ENCODE assay signal across 8 cellular contexts in the genomic region with DNA sequence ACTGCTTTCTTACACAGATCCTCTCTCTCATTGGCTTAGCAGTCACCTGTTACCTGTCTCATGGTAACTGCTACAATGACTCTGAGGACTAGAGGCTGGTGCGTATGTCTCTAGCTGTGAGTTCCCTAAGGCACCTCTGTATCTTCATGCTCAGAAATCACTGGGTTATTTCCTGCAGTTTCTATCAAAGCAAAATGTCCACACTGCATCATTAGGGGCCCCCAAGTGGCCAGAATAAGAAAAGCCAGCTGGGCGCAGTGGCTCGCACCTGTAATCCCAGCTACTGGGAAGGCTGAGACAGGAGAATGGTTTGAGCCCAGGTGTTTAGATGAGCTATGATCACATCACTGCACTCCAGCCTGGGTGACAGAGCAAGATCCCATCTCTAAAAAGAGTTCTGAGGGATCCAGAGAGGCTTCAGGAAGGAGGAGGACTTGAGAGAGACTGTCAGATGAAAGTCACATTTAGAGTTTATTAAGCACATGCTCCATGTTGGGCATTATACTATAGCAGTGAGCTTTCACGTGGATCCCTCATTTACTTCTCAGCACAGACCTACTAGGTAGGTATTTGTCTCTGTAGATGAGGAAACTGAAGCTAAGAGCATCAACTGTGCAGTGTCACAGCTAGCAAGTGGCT. TPM values are rescaled to one million over a fixed set of nuclear protein-coding genes. Genes with fewer than 3 reads are reported as not detected.
DNase-seq lines count a peak whose midpoint lies in the region; ATAC-seq and TF ChIP-seq lines count a peak whose summit lies in the region.

No MANE protein-coding gene starts in this region.

- TF ChIP-seq CTCF in AG09319 (IDR thresholded peaks at IDR 0.05; ENCODE audit: low read depth, low read length) (peak; percentile 72), GM06990 (IDR thresholded peaks at IDR 0.05; ENCODE audit: insufficient read depth, low read length, poor library complexity, severe bottlenecking) (peak; percentile 84), adrenal gland (IDR thresholded peaks at IDR 0.05) (peak; percentile 52 to 71 (median 62)), transverse colon (IDR thresholded peaks at IDR 0.05) (peak; percentile 60 to 80 (median 69))

- H3K4me1 ChIP-seq in adrenal gland (replicated peaks in 1 of 2) (peaks cover 0 to 11% of the 10 kb centered on the region in 2 donors), transverse colon (peaks cover 6 to 35% (median 21%) of the 10 kb centered on the region in 4 donors)

- H3K9me3 ChIP-seq in adrenal gland (replicated peaks in 1 of 3) (no peaks in the 10 kb centered on the region), transverse colon (no peaks in the 10 kb centered on the region)

- TF ChIP-seq POLR2A in adrenal gland (IDR thresholded peaks at IDR 0.05) (no peak), transverse colon (IDR thresholded peaks at IDR 0.05) (no peak)

- H3K27me3 ChIP-seq in GM06990 (replicated peaks; ENCODE audit: control insufficient read depth, insufficient read depth, low read length): no peaks in the 10 kb centered on the region
- H3K27me3 ChIP-seq in adrenal gland: no peaks in the 10 kb centered on the region
- no peaks in the 10 kb centered on the region for H3K27me3 ChIP-seq in transverse colon

- no peak for DNase-seq in AG09319 (ENCODE audit: extremely low read depth, low read depth)
- DNase-seq in GM06990 (ENCODE audit: extremely low read depth, insufficient read length): no peak
- peak; percentile 52 for DNase-seq in NCI-H2196 (lab: John Stamatoyannopoulos, UW; ENCODE audit: unreplicated experiment)
- peak in 5 of 7 donors; percentile 36 to 71 (median 60) for DNase-seq in adrenal gland
- peak in 1 of 2 donors; percentile 67 for DNase-seq in left colon
- peak; percentile 74 for DNase-seq in transverse colon

- no peak overlapping the region for H3K4me3 ChIP-seq in GM06990 (replicated peaks; ENCODE audit: low read depth, low read length)
- H3K4me3 ChIP-seq in adrenal gland: no peak overlapping the region
- no peak overlapping the region for H3K4me3 ChIP-seq in transverse colon

- in situ Hi-C loops in transverse colon (cut with MboI; ENCODE audit: low pct_ligation_motif_present in 1 of 4, low pct_unique_long_range_greater_than_20kb in 1 of 4, low sequenced_read_pairs in 3 of 4): loop anchor here (5.0 to 25.0 kb wide), 2 partner anchors 35 to 205 kb away; a partner anchor contains a TSS

- TF ChIP-seq EP300 in transverse colon (IDR thresholded peaks at IDR 0.05; ENCODE audit: low read depth): no peak

- peak; percentile 51 for ATAC-seq in left colon
- ATAC-seq in GM19467 (IDR thresholded peaks at IDR 0.05; ENCODE audit: unreplicated experiment): no peak
- ATAC-seq in HG03342 (IDR thresholded peaks at IDR 0.05; ENCODE audit: unreplicated experiment): no peak

- H3K36me3 ChIP-seq in GM06990 (ENCODE audit: control insufficient read depth, insufficient read depth, low read length) (peaks cover 3% of the 10 kb centered on the region; the same call in 1 of the 2 replicates), adrenal gland (replicated peaks in 1 of 2) (peaks cover 0 to 12% of the 10 kb centered on the region in 2 donors), transverse colon (no peaks in the 10 kb centered on the region)

- intact Hi-C loops in adrenal gland (cut with DNase I) (loop anchor here (2.0 to 10.0 kb wide), 4 partner anchors 33 to 197 kb away; a partner anchor contains a TSS), left colon (cut with DNase I, micrococcal nuclease) (loop anchor here in 1 of 2 donors (5.0 kb wide), 1 partner anchor 35 kb away; no protein-coding TSS in a partner anchor), transverse colon (cut with DNase I; ENCODE audit: low total_unique reads) (loop anchor here (2.0 kb wide), 1 partner anchor 33 kb away; no protein-coding TSS in a partner anchor)

- WGBS in adrenal gland, 4 donors: 5 to 9% (median 8%) methylated on average over 4 of the region's 4 CpGs
- WGBS in transverse colon (ENCODE audit: low coverage in 1 of 2), 2 donors: 11% methylated on average over 4 of the region's 4 CpGs; no CpG with 5 or more reads in 1 of the 2 donors

- H3K27ac ChIP-seq in adrenal gland (no peak overlapping the region), transverse colon (peak overlapping the region; percentile 14 to 53 (median 40))

RNA-seq across cellular contexts. Expression of a gene that starts 2.3 kb away (rescaled TPM):
- 10 to 100 TPM; 22.4 to 43.4 (median 35.0) TPM for total RNA-seq in adrenal gland
- 10 to 100 TPM in 1 of 3 donors, 1 to 10 TPM in 2; 8.9 to 16.0 (median 10.0) TPM for polyA plus RNA-seq in adrenal gland
- 10 to 100 TPM; 20.8 to 20.9 TPM for total RNA-seq in left colon
- 10 to 100 TPM; 18.3 to 58.7 (median 21.0) TPM for total RNA-seq in transverse colon

RNA-seq across cellular contexts. Expression of a gene that starts 17.9 kb away (rescaled TPM):
- under 1 TPM in 2 of 8 donors, not detected in 6; 0.11 to 0.34 TPM for total RNA-seq in adrenal gland
- under 1 TPM in 2 of 3 donors, not detected in 1; 0.13 to 0.16 TPM for polyA plus RNA-seq in adrenal gland
- total RNA-seq in left colon: 1 to 10 TPM; 3.7 to 8.9 TPM
- 1 to 10 TPM; 2.7 to 6.7 (median 4.0) TPM for total RNA-seq in transverse colon

RNA-seq across cellular contexts. Expression of a gene that starts 37.2 kb away (rescaled TPM):
- total RNA-seq in adrenal gland (10 to 100 TPM in 2 of 8 donors, 1 to 10 TPM in 6; 1.9 to 15.9 (median 5.6) TPM), left colon (10 to 100 TPM; 14.0 to 15.9 TPM), transverse colon (10 to 100 TPM in 2 of 4 donors, 1 to 10 TPM in 2; 1.5 to 14.2 (median 10.2) TPM)
- 1 to 10 TPM in 2 of 3 donors, under 1 TPM in 1; 0.66 to 3.9 (median 3.6) TPM for polyA plus RNA-seq in adrenal gland

RNA-seq across cellular contexts. Expression of a gene that starts 48.1 kb away (rescaled TPM):
- total RNA-seq in adrenal gland: 1 to 10 TPM in 6 of 8 donors, under 1 TPM in 2; 0.67 to 5.1 (median 1.6) TPM
- 1 to 10 TPM in 2 of 3 donors, under 1 TPM in 1; 0.46 to 1.3 (median 1.1) TPM for polyA plus RNA-seq in adrenal gland
- 100 to 1,000 TPM; 392 to 417 TPM for total RNA-seq in left colon
- total RNA-seq in transverse colon: 100 to 1,000 TPM; 285 to 729 (median 580) TPM

Comparison
In these comparisons a context has a peak if more than half of its experiments do, and no peak if none do; other contexts are left out.
1. DNase-seq: peak in NCI-H2196 (single experiment), adrenal gland (5 of 7) and transverse colon (single experiment); none in AG09319 (single experiment) and GM06990 (single experiment).
2. H3K27ac ChIP-seq: peak in transverse colon (4 of 4); none in adrenal gland (0 of 5).
3. Peak in every context shown above with its lines, with median percentiles within 50 percentile points of each other: CTCF ChIP-seq.